22 cellular contexts compared by ENCODE assay signal in genomic region chr6:5256952-5257351, GRCh38.
"Had no signal": no experiment of that assay in that cellular context is flagged by ENCODE, and none has a peak within 500 bp of the region (broad histone marks: within the 10 kb centered on the region; RNA-seq: fewer than 3 reads in every experiment).

No MANE protein-coding gene starts in this region.

- H3K27me3 Mint-ChIP-seq: dendritic cell treated with granulocyte-macrophage colony-stimulating factor and Interleukin-4, amounts not matched to agents 40 ng/mL and 50 ng/mL, for 4 days; effector memory CD8-positive, alpha-beta T cell had no signal

- DNase-seq: colonic mucosa; cortex of kidney; effector CD8-positive, alpha-beta T cell; effector memory CD8-positive, alpha-beta T cell; endodermal cell; erythroblast; esophagus squamous epithelium; foreskin fibroblast; foreskin melanocyte; gastrocnemius medialis; glutamatergic neuron; head of caudate nucleus; heart right ventricle; hippocampal formation; left cardiac atrium; left lung; left ventricle myocardium superior; lower lobe of right lung; mesenchymal stem cell; midbrain had no signal

- ATAC-seq: effector memory CD8-positive, alpha-beta T cell; esophagus mucosa; gastrocnemius medialis; heart right ventricle; left cardiac atrium; left lung; left ventricle myocardium superior; lower lobe of right lung had no signal

- H3K27ac Mint-ChIP-seq: dendritic cell treated with granulocyte-macrophage colony-stimulating factor and Interleukin-4, amounts not matched to agents 40 ng/mL and 50 ng/mL, for 4 days; effector memory CD8-positive, alpha-beta T cell; endodermal cell had no signal

- H3K4me3 Mint-ChIP-seq: dendritic cell treated with granulocyte-macrophage colony-stimulating factor and Interleukin-4, amounts not matched to agents 40 ng/mL and 50 ng/mL, for 4 days; effector memory CD8-positive, alpha-beta T cell; endodermal cell had no signal

- H3K9me3 Mint-ChIP-seq: dendritic cell treated with granulocyte-macrophage colony-stimulating factor and Interleukin-4, amounts not matched to agents 40 ng/mL and 50 ng/mL, for 4 days; effector memory CD8-positive, alpha-beta T cell had no signal
